In the genomic region with DNA sequence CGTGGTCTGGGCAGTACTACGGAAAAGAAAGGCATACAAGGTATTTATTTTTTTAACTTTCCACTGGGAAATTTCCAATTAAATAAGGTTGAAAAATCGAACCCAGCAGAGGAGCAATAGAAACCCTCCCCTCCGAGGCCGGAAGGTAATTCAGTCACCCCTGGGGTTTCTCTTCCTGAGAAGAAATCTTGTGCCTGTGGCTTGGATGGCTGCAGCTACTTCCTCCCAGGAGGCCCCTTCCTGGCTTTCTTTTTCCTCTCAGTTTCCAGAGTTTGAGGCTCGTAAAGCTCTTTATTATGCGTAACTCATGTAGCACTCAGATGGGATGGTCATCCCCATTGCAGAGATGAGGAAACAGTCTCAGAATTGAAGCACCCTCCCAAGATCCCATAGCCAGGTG, we compare ENCODE assay signal across 21 cellular contexts.
DNase-seq lines count a peak whose midpoint lies in the region; ATAC-seq and TF ChIP-seq lines count a peak whose summit lies in the region.
"Had no signal": no experiment of that assay in that cellular context is flagged by ENCODE, and none has a peak within 500 bp of the region (broad histone marks: within the 10 kb centered on the region; RNA-seq: fewer than 3 reads in every experiment).

No MANE protein-coding gene starts in this region.

- H3K9ac ChIP-seq in BLaER1 treated with 17β-estradiol and CSF1 and Interleukin-3, amounts not matched to agents 10 nM and 100 nM, result peak overlapping the region in 1 of 11 experiments; percentile 0; a peak in 1 of 22 replicates
- H3K9ac ChIP-seq: GM23248 had no signal

- peak overlapping the region; percentile 30; the same call in 1 of the 2 replicates for H3K27ac Mint-ChIP-seq in WTC11
- H3K27ac Mint-ChIP-seq: CD4-positive, CD25-positive, alpha-beta regulatory T cell; CD8-positive, alpha-beta memory T cell had no signal

- H3K36me3 ChIP-seq in BLaER1 treated with 17β-estradiol and CSF1 and Interleukin-3, amounts not matched to agents 10 nM and 100 nM, result no peaks in the 10 kb centered on the region
- H3K36me3 ChIP-seq in effector memory CD4-positive, alpha-beta T cell (ENCODE audit: control insufficient read depth, insufficient read depth, low read length), result no peaks in the 10 kb centered on the region

- CTCF ChIA-PET in WTC11 (lab: Charles Lee), result interaction anchor here (0.6 kb wide), 2 partner anchors 209 to 529 kb away, joined by 3 to 4 read pairs; no protein-coding TSS in a partner anchor

- no peaks in the 10 kb centered on the region; the same call in 1 of the 2 replicates for H3K27me3 Mint-ChIP-seq in WTC11 (ENCODE audit: low read depth)
- H3K27me3 Mint-ChIP-seq: CD4-positive, CD25-positive, alpha-beta regulatory T cell had no signal

- H3K4me3 Mint-ChIP-seq in WTC11, result no peak overlapping the region
- H3K4me3 Mint-ChIP-seq: CD4-positive, CD25-positive, alpha-beta regulatory T cell; H9; IgD-negative memory B cell had no signal

- peak overlapping the region; percentile 35 to 98 (median 88) for H3K4me2 ChIP-seq in BLaER1 treated with 17β-estradiol and CSF1 and Interleukin-3, amounts not matched to agents 10 nM and 100 nM

- POLR2A ChIA-PET in WTC11 (lab: Charles Lee), result interaction anchor here (1.0 kb wide), 1 partner anchor 13 kb away, joined by 3 read pairs; no protein-coding TSS in a partner anchor

- 0 out of 22 replicates have a peak overlapping the region, but pooled peaks of 1 of the 11 experiments have one; percentile 35 for H3K27ac ChIP-seq in BLaER1 treated with 17β-estradiol and CSF1 and Interleukin-3, amounts not matched to agents 10 nM and 100 nM
- H3K27ac ChIP-seq in effector memory CD4-positive, alpha-beta T cell (ENCODE audit: insufficient read depth, low read length, poor library complexity, severe bottlenecking), result no peak overlapping the region
- H3K27ac ChIP-seq: GM23248 had no signal

- H3K9me3 Mint-ChIP-seq in WTC11, result no peaks in the 10 kb centered on the region
- H3K9me3 Mint-ChIP-seq: H9 had no signal

- peaks cover 37% of the 10 kb centered on the region for H3K4me1 Mint-ChIP-seq in WTC11
- H3K4me1 Mint-ChIP-seq: CD4-positive, CD25-positive, alpha-beta regulatory T cell; CD8-positive, alpha-beta memory T cell; IgD-negative memory B cell had no signal

- no peak for TF ChIP-seq CTCF in WTC11 (IDR thresholded peaks at IDR 0.05)

- DNase-seq in WTC11 (ENCODE audit: low spot score), result no peak
- DNase-seq in iPS-NIHi11 (ENCODE audit: low spot score), result peak; percentile 24
- no peak for DNase-seq in kidney glomerular epithelial cell (lab: John Stamatoyannopoulos, UW)
- no peak for DNase-seq in effector memory CD4-positive, alpha-beta T cell
- no peak for DNase-seq in activated naive CD4-positive, alpha-beta T cell treated with Interleukin-2 at 50 U/mL for 16 hours
- no peak for DNase-seq in NCI-H774 (lab: John Stamatoyannopoulos, UW)
- DNase-seq: C1 segment of cervical spinal cord; CD4-positive, CD25-positive, alpha-beta regulatory T cell; CD8-positive, alpha-beta memory T cell; COR-L47; DMS 273 treated with DMSO at 0.1 percent for 48 hours; DMS53; DND-41; EL; GM23248; H9; KBM-7 had no signal

- H3K9me3 ChIP-seq in BLaER1 treated with 17β-estradiol and CSF1 and Interleukin-3, amounts not matched to agents 10 nM and 100 nM (replicated peaks in 1 of 11), result no peaks in the 10 kb centered on the region
- H3K9me3 ChIP-seq in effector memory CD4-positive, alpha-beta T cell (ENCODE audit: control insufficient read depth, low read length), result no peaks in the 10 kb centered on the region

- H3K36me3 Mint-ChIP-seq in WTC11, result no peaks in the 10 kb centered on the region
- H3K36me3 Mint-ChIP-seq: CD4-positive, CD25-positive, alpha-beta regulatory T cell; CD8-positive, alpha-beta memory T cell; IgD-negative memory B cell had no signal

- H3K4me3 ChIP-seq in BLaER1 treated with 17β-estradiol and CSF1 and Interleukin-3, amounts not matched to agents 10 nM and 100 nM, result peak overlapping the region in 7 of 10 experiments; percentile 17 to 47 (median 36); a peak in 12 of 20 replicates
- no peak overlapping the region for H3K4me3 ChIP-seq in effector memory CD4-positive, alpha-beta T cell (ENCODE audit: insufficient read depth, low read depth, low read length, poor library complexity, severe bottlenecking)
- H3K4me3 ChIP-seq: GM12878, GM23248 had no signal

- peaks cover 32 to 56% (median 53%) of the 10 kb centered on the region in 10 experiments for H3K4me1 ChIP-seq in BLaER1 treated with 17β-estradiol and CSF1 and Interleukin-3, amounts not matched to agents 10 nM and 100 nM
- no peaks in the 10 kb centered on the region for H3K4me1 ChIP-seq in effector memory CD4-positive, alpha-beta T cell (ENCODE audit: control insufficient read depth, insufficient read depth, low read length, poor library complexity, severe bottlenecking)

- H4K20me1 ChIP-seq in BLaER1 treated with 17β-estradiol and CSF1 and Interleukin-3, amounts not matched to agents 10 nM and 100 nM, result peaks cover 0 to 15% (median 0%) of the 10 kb centered on the region in 11 experiments; a peak in 3 of 22 replicates

- ATAC-seq in WTC11, result peak; percentile 70
- ATAC-seq: GM12878, HepG2 had no signal

- peaks cover 0 to 7% (median 0%) of the 10 kb centered on the region in 11 experiments; a peak in 1 of 22 replicates for H3K27me3 ChIP-seq in BLaER1 treated with 17β-estradiol and CSF1 and Interleukin-3, amounts not matched to agents 10 nM and 100 nM
- H3K27me3 ChIP-seq in effector memory CD4-positive, alpha-beta T cell (replicated peaks; ENCODE audit: control insufficient read depth, insufficient read depth, low read length, poor library complexity, severe bottlenecking), result no peaks in the 10 kb centered on the region

TF ChIP-seq in WTC11, 78 proteins besides CTCF, POLR2A, EP300 and RAD21:
- TF ChIP-seq, protein P1, sequence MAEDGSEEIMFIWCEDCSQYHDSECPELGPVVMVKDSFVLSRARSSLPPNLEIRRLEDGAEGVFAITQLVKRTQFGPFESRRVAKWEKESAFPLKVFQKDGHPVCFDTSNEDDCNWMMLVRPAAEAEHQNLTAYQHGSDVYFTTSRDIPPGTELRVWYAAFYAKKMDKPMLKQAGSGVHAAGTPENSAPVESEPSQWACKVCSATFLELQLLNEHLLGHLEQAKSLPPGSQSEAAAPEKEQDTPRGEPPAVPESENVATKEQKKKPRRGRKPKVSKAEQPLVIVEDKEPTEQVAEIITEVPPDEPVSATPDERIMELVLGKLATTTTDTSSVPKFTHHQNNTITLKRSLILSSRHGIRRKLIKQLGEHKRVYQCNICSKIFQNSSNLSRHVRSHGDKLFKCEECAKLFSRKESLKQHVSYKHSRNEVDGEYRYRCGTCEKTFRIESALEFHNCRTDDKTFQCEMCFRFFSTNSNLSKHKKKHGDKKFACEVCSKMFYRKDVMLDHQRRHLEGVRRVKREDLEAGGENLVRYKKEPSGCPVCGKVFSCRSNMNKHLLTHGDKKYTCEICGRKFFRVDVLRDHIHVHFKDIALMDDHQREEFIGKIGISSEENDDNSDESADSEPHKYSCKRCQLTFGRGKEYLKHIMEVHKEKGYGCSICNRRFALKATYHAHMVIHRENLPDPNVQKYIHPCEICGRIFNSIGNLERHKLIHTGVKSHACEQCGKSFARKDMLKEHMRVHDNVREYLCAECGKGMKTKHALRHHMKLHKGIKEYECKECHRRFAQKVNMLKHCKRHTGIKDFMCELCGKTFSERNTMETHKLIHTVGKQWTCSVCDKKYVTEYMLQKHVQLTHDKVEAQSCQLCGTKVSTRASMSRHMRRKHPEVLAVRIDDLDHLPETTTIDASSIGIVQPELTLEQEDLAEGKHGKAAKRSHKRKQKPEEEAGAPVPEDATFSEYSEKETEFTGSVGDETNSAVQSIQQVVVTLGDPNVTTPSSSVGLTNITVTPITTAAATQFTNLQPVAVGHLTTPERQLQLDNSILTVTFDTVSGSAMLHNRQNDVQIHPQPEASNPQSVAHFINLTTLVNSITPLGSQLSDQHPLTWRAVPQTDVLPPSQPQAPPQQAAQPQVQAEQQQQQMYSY (CRISPR knock-in tag; IDR thresholded peaks at IDR 0.05), result peak; percentile 7; the same call in 1 of the 2 replicates
- TF ChIP-seq HMGA2 (CRISPR knock-in tag; IDR thresholded peaks at IDR 0.05), result no peak
TF ChIP-seq in WTC11: peak in this region for 1.
